ENCODE assay signal across 8 cellular contexts in the genomic region with DNA sequence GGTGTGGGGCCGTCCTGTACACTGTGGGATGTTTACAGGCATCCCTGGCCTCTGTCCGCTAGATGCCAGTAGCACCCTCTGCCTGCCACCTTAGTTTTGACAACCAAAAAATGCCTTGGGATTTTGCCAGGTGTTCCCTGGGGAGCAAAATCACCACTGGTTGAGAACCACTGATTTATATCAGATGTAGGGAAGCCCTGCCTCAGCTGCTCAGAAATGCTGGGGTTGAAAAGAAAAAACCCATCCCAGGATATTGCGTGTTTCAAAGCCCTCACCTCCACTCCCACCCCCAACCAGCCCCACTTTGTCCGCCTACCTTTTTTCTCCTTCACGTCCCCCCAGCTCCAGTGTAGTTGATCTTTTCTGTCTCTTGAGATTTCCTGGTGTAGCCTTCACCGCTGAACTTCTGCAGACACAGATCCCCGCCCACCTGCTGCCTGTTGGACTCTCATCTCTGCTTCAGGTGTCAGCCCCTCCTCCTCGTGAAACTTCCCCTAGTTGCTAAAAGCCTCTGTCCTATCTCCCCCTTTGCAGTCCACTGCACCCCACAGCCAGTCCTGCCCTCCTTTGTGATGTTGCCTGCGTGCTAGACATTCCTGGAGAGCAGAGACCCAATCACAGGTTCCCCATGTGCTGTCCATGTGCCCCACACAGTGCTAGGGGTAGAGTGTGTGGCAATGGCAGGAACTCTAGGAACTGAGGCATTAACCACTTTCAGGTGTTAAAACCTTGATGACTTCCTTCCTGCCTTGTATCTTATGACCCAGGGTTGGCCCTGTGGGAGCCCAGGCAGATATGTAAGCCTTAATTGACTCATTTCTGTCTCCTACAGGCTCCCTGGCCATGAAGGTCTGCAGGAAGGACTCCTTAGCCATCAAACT.
DNase-seq lines count a peak whose midpoint lies in the region; ATAC-seq and TF ChIP-seq lines count a peak whose summit lies in the region.

No MANE protein-coding gene starts in this region.

- H3K27ac Mint-ChIP-seq in activated CD4-positive, alpha-beta memory T cell treated with anti-CD3 and anti-CD28 coated beads for 36 hours, result no peak overlapping the region

- no peaks in the 10 kb centered on the region for H3K9me3 Mint-ChIP-seq in activated CD4-positive, alpha-beta memory T cell treated with anti-CD3 and anti-CD28 coated beads for 36 hours

- CTCF ChIA-PET in activated CD4-positive, alpha-beta memory T cell treated with anti-CD3 and anti-CD28 coated beads for 36 hours (lab: Charles Lee), result no interaction called here

- intact Hi-C loops in activated CD4-positive, alpha-beta memory T cell treated with anti-CD3 and anti-CD28 coated beads for 36 hours (cut with micrococcal nuclease), result no loop called here
- intact Hi-C loops in stomach (cut with DNase I; ENCODE audit: low total_unique reads), result no loop called here

- POLR2A ChIA-PET in activated CD4-positive, alpha-beta memory T cell treated with anti-CD3 and anti-CD28 coated beads for 36 hours (lab: Charles Lee), result no interaction called here

- H3K27ac ChIP-seq in neutrophil, result peak overlapping the region; percentile 2
- no peak overlapping the region for H3K27ac ChIP-seq in caudate nucleus (ENCODE audit: low read depth, low read length)
- H3K27ac ChIP-seq in stomach, result no peak overlapping the region

- H3K36me3 ChIP-seq in neutrophil (no peaks in the 10 kb centered on the region), stomach (peaks cover 0 to 34% (median 14%) of the 10 kb centered on the region in 4 donors)

- no peak overlapping the region for H3K4me3 Mint-ChIP-seq in activated CD4-positive, alpha-beta memory T cell treated with anti-CD3 and anti-CD28 coated beads for 36 hours

- TF ChIP-seq CTCF in neutrophil (IDR thresholded peaks at IDR 0.05) (no peak), stomach (IDR thresholded peaks at IDR 0.05) (no peak)

- H3K4me1 ChIP-seq in neutrophil (ENCODE audit: control insufficient read depth in 1 of 2, insufficient read depth in 1 of 2, low read depth in 1 of 2, low read length in 1 of 2) (peaks cover 8 to 11% of the 10 kb centered on the region in 2 experiments), stomach (peaks cover 0 to 5% (median 0%) of the 10 kb centered on the region in 4 donors)

- no peak for TF ChIP-seq POLR2A in stomach (IDR thresholded peaks at IDR 0.05)

- H3K27me3 ChIP-seq in neutrophil (no peaks in the 10 kb centered on the region), stomach (no peaks in the 10 kb centered on the region)

- ATAC-seq in GM19043 (IDR thresholded peaks at IDR 0.05; ENCODE audit: low read depth, unreplicated experiment), result peak; percentile 88
- ATAC-seq in HG03135 (IDR thresholded peaks at IDR 0.05; ENCODE audit: unreplicated experiment), result peak; percentile 92

- no peak overlapping the region for H3K4me3 ChIP-seq in neutrophil (ENCODE audit: low read depth in 1 of 2, low read length in 1 of 2)
- no peak overlapping the region for H3K4me3 ChIP-seq in stomach

- WGBS in stomach, 5 donors, result 67 to 83% (median 79%) methylated on average over 9 of the region's 9 CpGs

- no peaks in the 10 kb centered on the region for H3K9me3 ChIP-seq in neutrophil
- H3K9me3 ChIP-seq in stomach, result no peaks in the 10 kb centered on the region

- peaks cover 12% of the 10 kb centered on the region for H3K4me1 Mint-ChIP-seq in activated CD4-positive, alpha-beta memory T cell treated with anti-CD3 and anti-CD28 coated beads for 36 hours (ENCODE audit: low read depth)

- TF ChIP-seq EP300 in stomach (IDR thresholded peaks at IDR 0.05), result no peak

- peaks cover 2% of the 10 kb centered on the region for H3K27me3 Mint-ChIP-seq in activated CD4-positive, alpha-beta memory T cell treated with anti-CD3 and anti-CD28 coated beads for 36 hours

- no peaks in the 10 kb centered on the region for H3K36me3 Mint-ChIP-seq in activated CD4-positive, alpha-beta memory T cell treated with anti-CD3 and anti-CD28 coated beads for 36 hours

- DNase-seq in Daoy (ENCODE audit: low read depth) (peak; percentile 30), caudate nucleus (lab: John Stamatoyannopoulos, UW) (no peak), stomach (no peak), cerebellum (ENCODE audit: low spot score) (no peak)
- DNase-seq in activated CD4-positive, alpha-beta memory T cell treated with anti-CD3 and anti-CD28 coated beads for 36 hours, result peak; percentile 26

Comparison
In these comparisons a context has a peak if more than half of its experiments do, and no peak if none do; other contexts are left out.
1. DNase-seq: peak in Daoy (single experiment) and activated CD4-positive, alpha-beta memory T cell treated with anti-CD3 and anti-CD28 coated beads for 36 hours (single experiment); none in caudate nucleus (0 of 61), stomach (single experiment) and cerebellum (single experiment).